In the genomic region with DNA sequence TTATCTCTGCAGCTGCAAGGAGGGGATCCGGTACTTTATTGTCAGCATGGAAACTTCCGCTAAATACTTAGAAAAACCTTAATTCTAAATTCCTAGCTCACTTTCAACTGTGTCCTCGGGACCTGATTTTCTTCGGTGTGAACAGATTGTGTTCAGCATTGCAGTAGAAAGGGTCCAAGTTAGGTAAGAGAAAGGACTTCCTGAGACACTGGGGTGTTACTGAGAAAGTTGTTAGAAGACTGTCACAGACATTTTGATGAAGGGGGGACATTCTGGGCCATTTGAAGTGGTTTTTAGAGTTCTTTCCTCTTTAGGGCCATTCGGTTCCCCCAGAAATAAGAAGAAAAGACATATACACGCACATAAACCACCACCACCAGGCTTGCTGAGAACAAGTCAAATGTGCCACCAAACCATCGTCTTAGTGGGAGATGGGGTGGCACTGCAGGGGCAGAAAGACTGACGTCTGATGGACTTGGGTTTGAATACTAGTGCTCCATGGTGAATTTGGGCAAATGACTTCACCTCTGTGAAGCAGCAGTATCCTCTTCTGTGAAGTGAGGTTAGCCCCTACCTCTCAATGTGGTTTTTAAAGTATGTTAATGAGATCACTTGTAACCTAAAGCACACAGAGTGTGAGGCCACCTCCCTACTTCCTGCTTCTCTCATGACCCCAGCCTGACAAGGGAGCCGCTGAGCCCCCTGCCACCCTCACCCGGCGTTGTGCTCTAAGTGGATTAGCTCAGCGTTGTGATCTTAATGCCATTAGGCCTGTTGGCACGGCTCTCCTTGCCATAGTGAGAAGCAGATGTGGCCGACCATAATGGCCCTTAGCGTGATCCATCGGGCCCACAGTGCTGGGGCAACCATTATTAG, we compare ENCODE assay signal across 12 cellular contexts. TPM values are rescaled to one million over a fixed set of nuclear protein-coding genes. Genes with fewer than 3 reads are reported as not detected.
DNase-seq lines count a peak whose midpoint lies in the region; ATAC-seq, FAIRE-seq and TF ChIP-seq lines count a peak whose summit lies in the region.
"Had no signal": no experiment of that assay in that cellular context is flagged by ENCODE, and none has a peak within 500 bp of the region (broad histone marks: within the 10 kb centered on the region; RNA-seq: fewer than 3 reads in every experiment).

No MANE protein-coding gene starts in this region.

- POLR2A ChIA-PET in CD8-positive, alpha-beta memory T cell (lab: Charles Lee) = interaction anchor here (1.5 kb wide), 1 partner anchor 13 kb away, joined by 4 read pairs; no protein-coding TSS in a partner anchor

- intact Hi-C loops in ascending aorta (cut with DNase I) (no loop called here), prostate gland (cut with DNase I) (no loop called here)

- H3K4me1 ChIP-seq in CD8-positive, alpha-beta memory T cell (ENCODE audit: insufficient read depth, low read length) = peaks cover 45% of the 10 kb centered on the region
- H3K4me1 ChIP-seq in ascending aorta (peaks cover 46 to 83% of the 10 kb centered on the region in 2 donors), prostate gland (replicated peaks) (peaks cover 40% of the 10 kb centered on the region)

- CTCF ChIA-PET in CD8-positive, alpha-beta memory T cell (lab: Charles Lee) = interaction anchor here (1.2 to 2.5 kb wide), 2 partner anchors 14 to 37 kb away, joined by 3 to 10 read pairs; a partner anchor contains a TSS

- no peak for ATAC-seq in esophagus mucosa

- H3K27me3 Mint-ChIP-seq in CD8-positive, alpha-beta memory T cell = no peaks in the 10 kb centered on the region

- H3K27ac Mint-ChIP-seq in CD8-positive, alpha-beta memory T cell = peak overlapping the region; percentile 84 to 99 (median 96)

- peak overlapping the region; percentile 59 to 98 (median 80) for H3K4me3 Mint-ChIP-seq in CD8-positive, alpha-beta memory T cell

- H3K27ac ChIP-seq in CD8-positive, alpha-beta memory T cell (ENCODE audit: low read depth, low read length) = peak overlapping the region; percentile 34
- H3K27ac ChIP-seq in ascending aorta (peak overlapping the region; percentile 89 to 93), prostate gland (peak overlapping the region; percentile 30 to 69)

- H3K9me3 Mint-ChIP-seq in CD8-positive, alpha-beta memory T cell = no peaks in the 10 kb centered on the region

- H3K36me3 ChIP-seq in CD8-positive, alpha-beta memory T cell (ENCODE audit: insufficient read depth, low read length) = no peaks in the 10 kb centered on the region
- H3K36me3 ChIP-seq in ascending aorta = peaks cover 45 to 83% of the 10 kb centered on the region in 2 donors
- peaks cover 12 to 13% of the 10 kb centered on the region in 2 donors for H3K36me3 ChIP-seq in prostate gland

- H3K36me3 Mint-ChIP-seq in CD8-positive, alpha-beta memory T cell = peaks cover 0 to 15% (median 0%) of the 10 kb centered on the region in 3 donors

- peaks cover 63 to 67% (median 63%) of the 10 kb centered on the region in 3 donors for H3K4me1 Mint-ChIP-seq in CD8-positive, alpha-beta memory T cell

- TF ChIP-seq CTCF in ascending aorta (IDR thresholded peaks at IDR 0.05) (no peak), prostate gland (IDR thresholded peaks at IDR 0.05) (no peak)

- H3K4me3 ChIP-seq in CD8-positive, alpha-beta memory T cell (ENCODE audit: low read length) = no peak overlapping the region
- peak overlapping the region; percentile 37 to 60 for H3K4me3 ChIP-seq in ascending aorta
- H3K4me3 ChIP-seq in prostate gland = no peak overlapping the region

- WGBS in prostate gland = 92% methylated on average over 16 of the region's 16 CpGs

- no peaks in the 10 kb centered on the region for H3K9me3 ChIP-seq in CD8-positive, alpha-beta memory T cell (ENCODE audit: low read length)
- no peaks in the 10 kb centered on the region for H3K9me3 ChIP-seq in ascending aorta
- H3K9me3 ChIP-seq in prostate gland = no peaks in the 10 kb centered on the region

- no peak for TF ChIP-seq POLR2A in prostate gland (IDR thresholded peaks at IDR 0.05)
- no peak for TF ChIP-seq POLR2A in H54 (IDR thresholded peaks at IDR 0.05; ENCODE audit: low read depth, low read length)

- FAIRE-seq in H54 (lab: Jason Lieb, UNC) = no peak
- FAIRE-seq: endothelial cell of umbilical vein had no signal

- no peaks in the 10 kb centered on the region for H3K27me3 ChIP-seq in CD8-positive, alpha-beta memory T cell (ENCODE audit: insufficient read depth, low read length, poor library complexity, severe bottlenecking)
- H3K27me3 ChIP-seq in ascending aorta (no peaks in the 10 kb centered on the region), prostate gland (replicated peaks; ENCODE audit: insufficient read depth) (no peaks in the 10 kb centered on the region)

- DNase-seq in CD8-positive, alpha-beta memory T cell = peak; percentile 17 to 78 (median 57)
- DNase-seq in NCI-H82 (lab: John Stamatoyannopoulos, UW) (peak; percentile 84), ascending aorta (ENCODE audit: low spot score in 2 of 2) (no peak), prostate gland (ENCODE audit: low spot score) (no peak), COLO829 (ENCODE audit: low spot score) (no peak), cortex of kidney (lab: John Stamatoyannopoulos, UW) (no peak), H54 (ENCODE audit: insufficient read length, low spot score) (no peak)
- DNase-seq: islet precursor cell, NCI-H187 treated with DMSO at 0.1 percent for 48 hours, SIG-M5 had no signal

RNA-seq across cellular contexts. Expression of a gene that starts 14.2 kb away (rescaled TPM):
- 1 to 10 TPM; 2.1 to 2.2 TPM for total RNA-seq in CD8-positive, alpha-beta memory T cell
- 71.9 TPM for polyA plus RNA-seq in CD8-positive, alpha-beta memory T cell
- total RNA-seq in ascending aorta (344 TPM), prostate gland (100 to 1,000 TPM; 171 to 230 TPM), esophagus mucosa (5.4 TPM)

Comparison
In these comparisons a context has a peak if more than half of its experiments do, and no peak if none do; other contexts are left out.
1. DNase-seq: peak in CD8-positive, alpha-beta memory T cell (5 of 5) and NCI-H82 (single experiment); none in ascending aorta (0 of 2), prostate gland (single experiment), COLO829 (single experiment), cortex of kidney (single experiment) and H54 (single experiment).
2. H3K27ac ChIP-seq: peak in every context shown above with its lines; median percentile 91 in ascending aorta; 50 in prostate gland; 34 in CD8-positive, alpha-beta memory T cell.
3. H3K4me3 ChIP-seq: peak in ascending aorta (2 of 2); none in CD8-positive, alpha-beta memory T cell (single experiment) and prostate gland (0 of 2).
4. RNA of a gene that starts 14.2 kb away (total RNA-seq): 344 TPM in ascending aorta (single experiment) and 171 to 230 TPM in prostate gland; 5.4 TPM in esophagus mucosa (single experiment) and 2.1 to 2.2 TPM in CD8-positive, alpha-beta memory T cell; every median in the first group is over 10 times any median in the second.